Comparison of ENCODE assay signal across 24 cellular contexts in genomic region chr22:47563406-47564157, GRCh38.
"Had no signal": no experiment of that assay in that cellular context is flagged by ENCODE, and none has a peak within 500 bp of the region (broad histone marks: within the 10 kb centered on the region; RNA-seq: fewer than 3 reads in every experiment).

No MANE protein-coding gene starts in this region.

- H3K36me3 Mint-ChIP-seq: activated naive CD8-positive, alpha-beta T cell had no signal

- H3K4me3 ChIP-seq: cardiac muscle cell, SJSA1 had no signal

- H3K27me3 ChIP-seq: brain microvascular endothelial cell, cardiac muscle cell, SJSA1 had no signal

- H3K36me3 ChIP-seq: brain microvascular endothelial cell, cardiac muscle cell, SJSA1 had no signal

- H3K27me3 Mint-ChIP-seq: activated CD4-positive, alpha-beta T cell treated with anti-CD3 and anti-CD28 coated beads, Interleukin-2, amount 10 ng/mL, durations not matched to agents 24 days and 14 days had no signal

- H3K4me1 ChIP-seq: SJSA1 had no signal

- H3K9me3 ChIP-seq: SJSA1 had no signal

- H3K4me3 Mint-ChIP-seq: activated CD4-positive, alpha-beta T cell treated with anti-CD3 and anti-CD28 coated beads, Interleukin-2, amount 10 ng/mL, durations not matched to agents 24 days and 14 days; activated naive CD4-positive, alpha-beta T cell treated with anti-CD3 and anti-CD28 coated beads for 36 hours; activated naive CD8-positive, alpha-beta T cell; activated T-cell treated with anti-CD3 and anti-CD28 coated beads, Interleukin-2, amount 50 U/mL, for 4 hours; T-helper 17 cell; WTC11 had no signal

- H3K4me1 Mint-ChIP-seq: activated CD4-positive, alpha-beta T cell treated with anti-CD3 and anti-CD28 coated beads, Interleukin-2, amount 10 ng/mL, durations not matched to agents 24 days and 14 days had no signal

- H3K27ac ChIP-seq: brain microvascular endothelial cell, cardiac muscle cell, SJSA1 had no signal

- DNase-seq: activated CD4-positive, alpha-beta T cell treated with anti-CD3 and anti-CD28 coated beads, Interleukin-2, amount 10 ng/mL, durations not matched to agents 24 days and 14 days; activated CD4-positive, alpha-beta T cell treated with anti-CD3 and anti-CD28 coated beads, Interleukin-2, amount 50 U/mL, for 48 hours; activated CD4-positive, CD25-positive, alpha-beta regulatory T cell treated with anti-CD3 and anti-CD28 coated beads, Interleukin-2, amount 50 U/mL, for 72 hours; activated effector memory CD4-positive, alpha-beta T cell treated with anti-CD3 and anti-CD28 coated beads, Interleukin-2, amount 50 U/mL, for 16 hours; activated naive CD4-positive, alpha-beta T cell treated with anti-CD3 and anti-CD28 coated beads for 36 hours; activated T-cell treated with anti-CD3 and anti-CD28 coated beads, Interleukin-2, amount 50 U/mL, for 4 hours; brain microvascular endothelial cell; Kasumi-1; KBM-7; NCI-H1105 treated with DMSO at 0.1 percent for 48 hours; NCI-H1436 treated with DMSO at 0.1 percent for 48 hours; NCI-H187; NCI-H2081; NCI-H446; NCI-H524; PC-3; SHP77; SW 1271; T-helper 17 cell; T-helper 9 cell had no signal

- H3K9me3 Mint-ChIP-seq: activated CD4-positive, alpha-beta T cell treated with anti-CD3 and anti-CD28 coated beads, Interleukin-2, amount 10 ng/mL, durations not matched to agents 24 days and 14 days; activated naive CD4-positive, alpha-beta T cell treated with anti-CD3 and anti-CD28 coated beads for 36 hours; activated T-cell treated with anti-CD3 and anti-CD28 coated beads, Interleukin-2, amount 50 U/mL, for 4 hours had no signal

- H3K27ac Mint-ChIP-seq: activated CD4-positive, alpha-beta T cell treated with anti-CD3 and anti-CD28 coated beads, Interleukin-2, amount 10 ng/mL, durations not matched to agents 24 days and 14 days; activated naive CD4-positive, alpha-beta T cell treated with anti-CD3 and anti-CD28 coated beads for 36 hours; activated naive CD8-positive, alpha-beta T cell; T-helper 17 cell; WTC11 had no signal
